ENCODE assay signal across 1 cellular context in the genomic region with DNA sequence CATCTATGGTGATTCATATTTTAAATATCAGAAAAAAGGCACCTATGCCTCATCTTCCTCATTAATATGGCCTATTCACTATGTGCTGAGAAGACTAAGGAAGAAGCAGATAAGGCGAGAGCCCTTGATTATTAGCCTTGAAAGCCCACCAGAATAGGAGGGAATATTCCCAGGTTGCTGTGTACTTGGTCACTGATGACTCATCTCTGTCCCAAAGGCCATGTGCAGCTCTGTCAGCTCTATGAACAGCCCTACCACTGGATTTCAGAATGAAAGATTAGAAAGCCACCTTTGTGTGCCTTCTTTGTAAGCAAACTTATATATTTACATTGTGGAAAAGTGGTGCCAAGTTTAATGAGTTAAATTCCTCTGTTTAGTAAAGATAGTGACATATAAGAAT.
TF ChIP-seq lines count a peak whose summit lies in the region.

No MANE protein-coding gene starts in this region.

TF ChIP-seq in SK-N-SH, 30 proteins besides CTCF, POLR2A, EP300 and RAD21 (continued from another document):
- TF ChIP-seq, protein P1, sequence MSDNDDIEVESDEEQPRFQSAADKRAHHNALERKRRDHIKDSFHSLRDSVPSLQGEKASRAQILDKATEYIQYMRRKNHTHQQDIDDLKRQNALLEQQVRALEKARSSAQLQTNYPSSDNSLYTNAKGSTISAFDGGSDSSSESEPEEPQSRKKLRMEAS (IDR thresholded peaks at IDR 0.05; ENCODE audit: low read depth) = 0 out of 2 replicates have a peak, but pooled peaks have one; percentile 15
- TF ChIP-seq JUND (IDR thresholded peaks at IDR 0.05) (0 out of 2 replicates have a peak, but pooled peaks have one; percentile 32), FOXM1 (IDR thresholded peaks at IDR 0.05; ENCODE audit: low read depth) (no peak), NRF1 (IDR thresholded peaks at IDR 0.05; ENCODE audit: low read depth, low read length) (no peak), TAF1 (IDR thresholded peaks at IDR 0.05; ENCODE audit: borderline replicate concordance, low read depth, low read length) (no peak), FOSL2 (IDR thresholded peaks at IDR 0.05; ENCODE audit: borderline replicate concordance, low read depth) (peak; percentile 51; the same call in 1 of the 2 replicates), CHD2 (IDR thresholded peaks at IDR 0.05; ENCODE audit: low read length, partially characterized antibody) (no peak), ELF1 (IDR thresholded peaks at IDR 0.05) (no peak), YY1 (IDR thresholded peaks at IDR 0.05; ENCODE audit: low read depth) (no peak), MEF2A (IDR thresholded peaks at IDR 0.05; ENCODE audit: borderline replicate concordance, low read depth) (no peak), GATA2 (CRISPR knock-in tag; IDR thresholded peaks at IDR 0.05) (no peak), NFIC (IDR thresholded peaks at IDR 0.05; ENCODE audit: borderline replicate concordance) (no peak), EZH2phosphoT487 (IDR thresholded peaks at IDR 0.05; ENCODE audit: borderline replicate concordance, low read depth) (no peak), TEAD4 (IDR thresholded peaks at IDR 0.05; ENCODE audit: borderline replicate concordance, insufficient read depth) (no peak)
- TF ChIP-seq, protein P2, sequence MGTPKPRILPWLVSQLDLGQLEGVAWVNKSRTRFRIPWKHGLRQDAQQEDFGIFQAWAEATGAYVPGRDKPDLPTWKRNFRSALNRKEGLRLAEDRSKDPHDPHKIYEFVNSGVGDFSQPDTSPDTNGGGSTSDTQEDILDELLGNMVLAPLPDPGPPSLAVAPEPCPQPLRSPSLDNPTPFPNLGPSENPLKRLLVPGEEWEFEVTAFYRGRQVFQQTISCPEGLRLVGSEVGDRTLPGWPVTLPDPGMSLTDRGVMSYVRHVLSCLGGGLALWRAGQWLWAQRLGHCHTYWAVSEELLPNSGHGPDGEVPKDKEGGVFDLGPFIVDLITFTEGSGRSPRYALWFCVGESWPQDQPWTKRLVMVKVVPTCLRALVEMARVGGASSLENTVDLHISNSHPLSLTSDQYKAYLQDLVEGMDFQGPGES (IDR thresholded peaks at IDR 0.05; ENCODE audit: low read depth, low read length) = no peak
- TF ChIP-seq, protein P3, sequence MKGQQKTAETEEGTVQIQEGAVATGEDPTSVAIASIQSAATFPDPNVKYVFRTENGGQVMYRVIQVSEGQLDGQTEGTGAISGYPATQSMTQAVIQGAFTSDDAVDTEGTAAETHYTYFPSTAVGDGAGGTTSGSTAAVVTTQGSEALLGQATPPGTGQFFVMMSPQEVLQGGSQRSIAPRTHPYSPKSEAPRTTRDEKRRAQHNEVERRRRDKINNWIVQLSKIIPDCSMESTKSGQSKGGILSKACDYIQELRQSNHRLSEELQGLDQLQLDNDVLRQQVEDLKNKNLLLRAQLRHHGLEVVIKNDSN (IDR thresholded peaks at IDR 0.05; ENCODE audit: borderline replicate concordance, low read depth) = no peak
